ENCODE assay signal across 1 cellular context in the genomic region with DNA sequence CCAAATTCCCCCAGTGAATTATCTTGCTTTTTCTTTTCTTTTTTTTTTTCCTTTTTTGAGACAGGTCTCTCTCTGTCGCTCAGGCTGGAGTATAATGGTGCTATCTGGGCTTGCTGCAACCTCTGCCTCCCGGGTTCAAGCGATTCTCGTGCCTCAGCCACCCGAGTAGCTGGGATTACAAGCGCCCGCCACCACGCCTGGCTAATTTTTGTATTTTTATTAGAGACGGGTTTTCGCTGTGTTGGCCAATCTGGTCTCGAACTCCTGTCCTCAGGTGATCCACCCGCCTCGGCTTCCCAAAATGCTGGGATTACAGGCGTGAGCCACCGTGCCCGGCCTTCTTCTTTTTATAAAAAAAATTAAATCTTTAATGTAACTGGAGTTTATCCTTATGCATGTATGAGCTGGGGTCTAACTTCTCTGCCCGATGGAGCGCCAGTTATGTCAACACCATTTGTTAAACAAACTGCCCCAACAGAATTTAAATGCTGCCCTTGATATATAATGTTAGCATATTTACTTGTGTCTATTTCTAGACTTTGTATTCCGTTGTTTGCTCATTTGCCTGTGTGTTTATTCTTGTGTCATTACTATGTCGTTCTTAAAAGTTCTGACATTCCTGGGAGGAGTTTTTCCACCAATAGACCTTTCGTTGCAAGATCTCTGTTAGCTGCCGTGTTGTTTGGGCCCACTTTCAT.
TF ChIP-seq lines count a peak whose summit lies in the region.

No MANE protein-coding gene starts in this region.

TF ChIP-seq in liver, 16 proteins besides CTCF, POLR2A, EP300 and RAD21 (continued from another document):
- TF ChIP-seq ZBTB33 (IDR thresholded peaks at IDR 0.05) (no peak), YY1 (IDR thresholded peaks at IDR 0.05) (peak; percentile 25), HNF4A (conservative IDR thresholded peaks at IDR 0.05) (peak; percentile 46 to 72)
